Comparison of ENCODE assay signal across 8 cellular contexts in genomic region chr9:2620876-2621677, GRCh38. TPM values are rescaled to one million over a fixed set of nuclear protein-coding genes. Genes with fewer than 3 reads are reported as not detected.
A peak's percentile ranks its signal among the peaks of the same experiment; 100 is the strongest.
DNase-seq lines count a peak whose midpoint lies in the region; ATAC-seq, FAIRE-seq and TF ChIP-seq lines count a peak whose summit lies in the region.

No MANE protein-coding gene starts in this region.

- POLR2A ChIA-PET in HEK293 (lab: Yijun Ruan, JAX) = no interaction called here

- FAIRE-seq in GM12892 (lab: Jason Lieb, UNC) = no peak

- H3K4me1 ChIP-seq in HEK293 (ENCODE audit: control insufficient read depth, insufficient read depth, low read length) (no peaks in the 10 kb centered on the region), ascending aorta (no peaks in the 10 kb centered on the region), hepatocyte (ENCODE audit: insufficient read depth) (peaks cover 16% of the 10 kb centered on the region), psoas muscle (peaks cover 17% of the 10 kb centered on the region)

- no peaks in the 10 kb centered on the region for H3K9me2 ChIP-seq in hepatocyte (replicated peaks; ENCODE audit: insufficient read depth)

- peak overlapping the region; percentile 97 for H3K4me2 ChIP-seq in hepatocyte

- H3K36me3 ChIP-seq in HEK293 (ENCODE audit: control insufficient read depth in 2 of 2, insufficient read depth in 1 of 2, low read length in 2 of 2) (no peaks in the 10 kb centered on the region), ascending aorta (no peaks in the 10 kb centered on the region), hepatocyte (replicated peaks; ENCODE audit: insufficient read depth, low read depth) (no peaks in the 10 kb centered on the region), psoas muscle (ENCODE audit: insufficient read depth in 1 of 2, low read depth in 1 of 2) (peaks cover 0 to 2% of the 10 kb centered on the region in 2 donors)

- no peaks in the 10 kb centered on the region for H4K20me1 ChIP-seq in hepatocyte (ENCODE audit: insufficient read depth, poor library complexity, severe bottlenecking)

- CTCF ChIA-PET in HEK293 (lab: Yijun Ruan, JAX) = interaction anchor here (1.6 kb wide), 1 partner anchor 12 kb away, joined by 4 read pairs; no protein-coding TSS in a partner anchor

- TF ChIP-seq CTCF in HEK293 (tag by site-specific recombination; IDR thresholded peaks at IDR 0.05) = 0 out of 2 replicates have a peak, but pooled peaks have one; percentile 21
- peak in 1 of 3 experiments; percentile 40 for TF ChIP-seq CTCF in ascending aorta (IDR thresholded peaks at IDR 0.05)
- no peak for TF ChIP-seq CTCF in hepatocyte (IDR thresholded peaks at IDR 0.05; ENCODE audit: poor library complexity)
- peak; percentile 19 for TF ChIP-seq CTCF in psoas muscle (IDR thresholded peaks at IDR 0.05)

- H3K27ac ChIP-seq in HEK293 (ENCODE audit: extremely low read depth, low read depth, low read length) = peak overlapping the region; percentile 75; the same call in 1 of the 2 replicates
- peak overlapping the region in 1 of 2 donors; percentile 81 for H3K27ac ChIP-seq in ascending aorta
- peak overlapping the region; percentile 44 for H3K27ac ChIP-seq in hepatocyte
- peak overlapping the region; percentile 97 for H3K27ac ChIP-seq in psoas muscle

- no peak for TF ChIP-seq POLR2A in GM12892 (IDR thresholded peaks at IDR 0.05; ENCODE audit: low read depth, low read length)

- 4% methylated on average over 44 of the region's 60 CpGs for WGBS in hepatocyte (ENCODE audit: low lambda C conversion rate, missing lambda C conversion rate)
- WGBS in psoas muscle, 3 donors = 7 to 9% (median 8%) methylated on average over 42 to 60 of the region's 60 CpGs

- DNase-seq in EH (ENCODE audit: low read depth) (peak; percentile 91), MV-4-11 (lab: John Stamatoyannopoulos, UW) (peak; percentile 88), SK-MEL-5 (ENCODE audit: low read depth, low spot score) (peak; percentile 80), ascending aorta (ENCODE audit: low spot score in 2 of 2) (peak in 1 of 2 donors; percentile 90), hepatocyte (ENCODE audit: low spot score) (peak; percentile 84), psoas muscle (peak; percentile 83 to 90), GM12892 (ENCODE audit: insufficient read length) (no peak)

- peaks cover 24% of the 10 kb centered on the region for H3K79me2 ChIP-seq in hepatocyte

- peak overlapping the region; percentile 93 for H2AFZ ChIP-seq in hepatocyte

- in situ Hi-C loops in SK-MEL-5 (cut with HindIII; ENCODE audit: low pct_unique_long_range_greater_than_20kb, low sequenced_read_pairs) = no loop called here

- intact Hi-C loops in ascending aorta (cut with DNase I) = loop anchor here (5.0 to 10.0 kb wide), 7 partner anchors 49 to 1674 kb away; partner anchors contain the start of gene RFX3
- intact Hi-C loops in psoas muscle (cut with DNase I) = loop anchor here (5.0 to 10.0 kb wide), 5 partner anchors 41 to 476 kb away; no protein-coding TSS in a partner anchor

- peak overlapping the region; percentile 57 for H3K4me3 ChIP-seq in HEK293 (ENCODE audit: low read depth, low read length)
- H3K4me3 ChIP-seq in ascending aorta = peak overlapping the region; percentile 84 to 86
- peak overlapping the region; percentile 98 for H3K4me3 ChIP-seq in hepatocyte
- peak overlapping the region; percentile 90 for H3K4me3 ChIP-seq in psoas muscle

- no peaks in the 10 kb centered on the region for H3K27me3 ChIP-seq in ascending aorta
- H3K27me3 ChIP-seq in hepatocyte = peaks cover 48% of the 10 kb centered on the region
- H3K27me3 ChIP-seq in psoas muscle (ENCODE audit: insufficient read depth in 3 of 3, low read length in 2 of 3) = no peaks in the 10 kb centered on the region

- ATAC-seq in psoas muscle = peak; percentile 77 to 86 (median 80)

- H3K9me3 ChIP-seq in HEK293 (ENCODE audit: control insufficient read depth, insufficient read depth, low read depth, low read length) (no peaks in the 10 kb centered on the region; the same call in 1 of the 2 replicates), ascending aorta (no peaks in the 10 kb centered on the region), hepatocyte (ENCODE audit: low read depth) (no peaks in the 10 kb centered on the region), psoas muscle (no peaks in the 10 kb centered on the region)

TF ChIP-seq in HEK293, 187 proteins besides CTCF, POLR2A, EP300 and RAD21 (continues in another document):
- TF ChIP-seq, protein P1, sequence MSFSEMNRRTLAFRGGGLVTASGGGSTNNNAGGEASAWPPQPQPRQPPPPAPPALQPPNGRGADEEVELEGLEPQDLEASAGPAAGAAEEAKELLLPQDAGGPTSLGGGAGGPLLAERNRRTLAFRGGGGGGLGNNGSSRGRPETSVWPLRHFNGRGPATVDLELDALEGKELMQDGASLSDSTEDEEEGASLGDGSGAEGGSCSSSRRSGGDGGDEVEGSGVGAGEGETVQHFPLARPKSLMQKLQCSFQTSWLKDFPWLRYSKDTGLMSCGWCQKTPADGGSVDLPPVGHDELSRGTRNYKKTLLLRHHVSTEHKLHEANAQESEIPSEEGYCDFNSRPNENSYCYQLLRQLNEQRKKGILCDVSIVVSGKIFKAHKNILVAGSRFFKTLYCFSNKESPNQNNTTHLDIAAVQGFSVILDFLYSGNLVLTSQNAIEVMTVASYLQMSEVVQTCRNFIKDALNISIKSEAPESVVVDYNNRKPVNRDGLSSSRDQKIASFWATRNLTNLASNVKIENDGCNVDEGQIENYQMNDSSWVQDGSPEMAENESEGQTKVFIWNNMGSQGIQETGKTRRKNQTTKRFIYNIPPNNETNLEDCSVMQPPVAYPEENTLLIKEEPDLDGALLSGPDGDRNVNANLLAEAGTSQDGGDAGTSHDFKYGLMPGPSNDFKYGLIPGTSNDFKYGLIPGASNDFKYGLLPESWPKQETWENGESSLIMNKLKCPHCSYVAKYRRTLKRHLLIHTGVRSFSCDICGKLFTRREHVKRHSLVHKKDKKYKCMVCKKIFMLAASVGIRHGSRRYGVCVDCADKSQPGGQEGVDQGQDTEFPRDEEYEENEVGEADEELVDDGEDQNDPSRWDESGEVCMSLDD (tag by site-specific recombination; IDR thresholded peaks at IDR 0.05) = 0 out of 2 replicates have a peak, but pooled peaks have one; percentile 26
- TF ChIP-seq SALL2 (tag by site-specific recombination; IDR thresholded peaks at IDR 0.05; ENCODE audit: borderline replicate concordance) (no peak), ZSCAN30 (tag by site-specific recombination; IDR thresholded peaks at IDR 0.05) (peak; percentile 5; the same call in 1 of the 2 replicates), ZNF777 (tag by site-specific recombination; IDR thresholded peaks at IDR 0.05; ENCODE audit: borderline replicate concordance) (peak; percentile 82; the same call in 1 of the 2 replicates), ZNF76 (tag by site-specific recombination; IDR thresholded peaks at IDR 0.05; ENCODE audit: borderline replicate concordance, low read depth) (peak; percentile 90), KLF8 (tag by site-specific recombination; IDR thresholded peaks at IDR 0.05) (no peak), ZNF610 (tag by site-specific recombination; IDR thresholded peaks at IDR 0.05; ENCODE audit: borderline replicate concordance) (peak; percentile 79; the same call in 1 of the 2 replicates), KLF7 (tag by site-specific recombination; IDR thresholded peaks at IDR 0.05; ENCODE audit: borderline replicate concordance) (no peak), ZNF10 (tag by site-specific recombination; IDR thresholded peaks at IDR 0.05) (no peak), OSR2 (tag by site-specific recombination; IDR thresholded peaks at IDR 0.05) (peak; percentile 49), ZNF624 (tag by site-specific recombination; IDR thresholded peaks at IDR 0.05) (no peak), SP7 (tag by site-specific recombination; IDR thresholded peaks at IDR 0.05) (no peak)
- TF ChIP-seq, protein P2, sequence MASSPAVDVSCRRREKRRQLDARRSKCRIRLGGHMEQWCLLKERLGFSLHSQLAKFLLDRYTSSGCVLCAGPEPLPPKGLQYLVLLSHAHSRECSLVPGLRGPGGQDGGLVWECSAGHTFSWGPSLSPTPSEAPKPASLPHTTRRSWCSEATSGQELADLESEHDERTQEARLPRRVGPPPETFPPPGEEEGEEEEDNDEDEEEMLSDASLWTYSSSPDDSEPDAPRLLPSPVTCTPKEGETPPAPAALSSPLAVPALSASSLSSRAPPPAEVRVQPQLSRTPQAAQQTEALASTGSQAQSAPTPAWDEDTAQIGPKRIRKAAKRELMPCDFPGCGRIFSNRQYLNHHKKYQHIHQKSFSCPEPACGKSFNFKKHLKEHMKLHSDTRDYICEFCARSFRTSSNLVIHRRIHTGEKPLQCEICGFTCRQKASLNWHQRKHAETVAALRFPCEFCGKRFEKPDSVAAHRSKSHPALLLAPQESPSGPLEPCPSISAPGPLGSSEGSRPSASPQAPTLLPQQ (tag by site-specific recombination; IDR thresholded peaks at IDR 0.05) = peak; percentile 26; the same call in 1 of the 2 replicates
- TF ChIP-seq, protein P3, sequence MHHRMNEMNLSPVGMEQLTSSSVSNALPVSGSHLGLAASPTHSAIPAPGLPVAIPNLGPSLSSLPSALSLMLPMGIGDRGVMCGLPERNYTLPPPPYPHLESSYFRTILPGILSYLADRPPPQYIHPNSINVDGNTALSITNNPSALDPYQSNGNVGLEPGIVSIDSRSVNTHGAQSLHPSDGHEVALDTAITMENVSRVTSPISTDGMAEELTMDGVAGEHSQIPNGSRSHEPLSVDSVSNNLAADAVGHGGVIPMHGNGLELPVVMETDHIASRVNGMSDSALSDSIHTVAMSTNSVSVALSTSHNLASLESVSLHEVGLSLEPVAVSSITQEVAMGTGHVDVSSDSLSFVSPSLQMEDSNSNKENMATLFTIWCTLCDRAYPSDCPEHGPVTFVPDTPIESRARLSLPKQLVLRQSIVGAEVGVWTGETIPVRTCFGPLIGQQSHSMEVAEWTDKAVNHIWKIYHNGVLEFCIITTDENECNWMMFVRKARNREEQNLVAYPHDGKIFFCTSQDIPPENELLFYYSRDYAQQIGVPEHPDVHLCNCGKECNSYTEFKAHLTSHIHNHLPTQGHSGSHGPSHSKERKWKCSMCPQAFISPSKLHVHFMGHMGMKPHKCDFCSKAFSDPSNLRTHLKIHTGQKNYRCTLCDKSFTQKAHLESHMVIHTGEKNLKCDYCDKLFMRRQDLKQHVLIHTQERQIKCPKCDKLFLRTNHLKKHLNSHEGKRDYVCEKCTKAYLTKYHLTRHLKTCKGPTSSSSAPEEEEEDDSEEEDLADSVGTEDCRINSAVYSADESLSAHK (tag by site-specific recombination; IDR thresholded peaks at IDR 0.05) = peak; percentile 54

RNA-seq across cellular contexts. Expression of gene VLDLR, which starts 0.5 kb away (rescaled TPM):
- 35.5 and 37.6 TPM in 2 replicates for total RNA-seq in SK-MEL-5 (2014; rRNA removed; shearing (Covaris generic))
- 32.7 and 44.1 TPM in 2 replicates for polyA plus RNA-seq in SK-MEL-5 (2015; cell fraction: cytosol; rRNA removed)
- polyA plus RNA-seq in SK-MEL-5 (2015; cell fraction: nucleus; rRNA removed) = 36.3 and 56.5 TPM in 2 replicates
- total RNA-seq in ascending aorta (4.9 TPM), hepatocyte (20.4 and 22.5 TPM in 2 replicates), psoas muscle (10 to 100 TPM; 20.3 to 34.4 (median 28.3) TPM)
- polyA plus RNA-seq in hepatocyte (12.2 and 15.8 TPM in 2 replicates), psoas muscle (10 to 100 TPM in 1 of 3 donors, 1 to 10 TPM in 2; 7.9 to 10.3 (median 8.5) TPM)
- 2.4 TPM for polyA plus RNA-seq in GM12892 (2012; ENCODE audit: missing spikeins)
